ENCODE assay signal across 3 cellular contexts in the genomic region with DNA sequence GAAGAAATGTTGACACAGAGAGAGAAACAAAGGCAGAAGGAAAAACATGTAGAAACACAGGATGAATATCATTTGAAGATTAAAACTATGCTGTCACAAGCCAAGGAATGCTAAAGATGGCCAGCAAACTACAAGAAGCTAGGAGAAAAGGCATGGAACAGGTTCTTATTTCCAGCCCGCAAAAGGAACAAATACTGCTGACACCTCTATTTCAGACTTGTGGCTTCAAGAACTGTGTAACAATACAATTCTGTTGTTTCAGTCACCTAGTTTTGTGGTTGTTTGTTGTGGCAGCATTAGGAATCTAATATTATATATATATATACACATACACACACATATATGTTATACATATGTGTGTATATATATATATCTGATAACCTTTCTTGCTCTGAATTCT.
A peak's percentile ranks its signal among the peaks of the same experiment; 100 is the strongest.
TF ChIP-seq lines count a peak whose summit lies in the region.

No MANE protein-coding gene starts in this region.

TF ChIP-seq in A549, 52 proteins besides CTCF, POLR2A, EP300 and RAD21 (continued from another document):
- TF ChIP-seq GATA3 (IDR thresholded peaks at IDR 0.05; ENCODE audit: borderline replicate concordance) (no peak), CBX8 (IDR thresholded peaks at IDR 0.05) (no peak), HEYL (CRISPR knock-in tag; IDR thresholded peaks at IDR 0.05) (no peak), BHLHE40 (IDR thresholded peaks at IDR 0.05; ENCODE audit: low read depth, low read length) (no peak), MAFK (IDR thresholded peaks at IDR 0.05; ENCODE audit: partially characterized antibody) (peak; percentile 49)

TF ChIP-seq in IMR-90, 13 proteins besides CTCF, POLR2A, EP300 and RAD21 (continued from another document):
- TF ChIP-seq NFE2L2 (IDR thresholded peaks at IDR 0.05; ENCODE audit: low read depth, low read length) = no peak
- TF ChIP-seq BHLHE40 (IDR thresholded peaks at IDR 0.05; ENCODE audit: low read depth, low read length) = no peak
- TF ChIP-seq RCOR1 (IDR thresholded peaks at IDR 0.05; ENCODE audit: insufficient replicate concordance, low read length) = no peak
TF ChIP-seq in IMR-90: peak in this region for 1.

TF ChIP-seq in K562, 482 proteins besides CTCF, POLR2A, EP300 and RAD21 (continued from another document):
- TF ChIP-seq TCF3 (CRISPR knock-in tag; IDR thresholded peaks at IDR 0.05) = no peak
